Comparison of ENCODE assay signal across 8 cellular contexts in the genomic region with DNA sequence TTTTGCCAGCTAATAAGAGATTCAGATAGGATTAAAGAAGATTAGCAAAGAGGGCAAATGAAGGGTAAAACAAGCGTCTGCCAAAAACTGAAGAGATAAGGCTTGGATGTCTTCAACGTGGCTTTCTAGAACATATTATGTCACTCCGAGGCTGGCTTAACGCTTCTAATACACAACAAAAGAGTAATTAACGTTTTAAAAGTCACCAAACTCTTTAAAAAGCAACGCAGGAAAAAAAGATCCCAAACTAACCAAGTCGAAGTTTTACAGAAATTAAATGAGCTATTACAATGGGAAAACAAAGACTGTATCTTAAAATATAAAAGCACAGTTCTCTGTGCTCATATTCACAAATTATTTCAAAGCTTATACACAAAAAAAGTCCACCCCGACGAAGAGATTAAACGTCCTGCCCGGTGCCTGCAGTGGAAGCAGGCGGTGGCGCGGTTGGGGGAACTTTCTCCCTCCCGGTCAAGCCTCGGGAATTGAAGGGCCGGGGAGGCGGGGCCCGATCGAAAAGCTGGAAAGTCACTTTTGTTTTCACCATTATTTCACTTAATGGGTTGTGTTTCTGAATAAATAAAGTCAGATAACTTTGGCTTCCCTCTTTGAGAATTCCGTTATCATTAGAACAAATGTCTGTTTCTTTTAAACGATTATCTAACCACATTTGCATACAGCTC. TPM values are rescaled to one million over a fixed set of nuclear protein-coding genes. Genes with fewer than 3 reads are reported as not detected.
A peak's percentile ranks its signal among the peaks of the same experiment; 100 is the strongest.
DNase-seq lines count a peak whose midpoint lies in the region; ATAC-seq and TF ChIP-seq lines count a peak whose summit lies in the region.

No MANE protein-coding gene starts in this region.

- H3K9me3 ChIP-seq in Karpas-422 (ENCODE audit: low read length) (no peaks in the 10 kb centered on the region), iPS-18a (ENCODE audit: control insufficient read depth, low read depth, low read length) (no peaks in the 10 kb centered on the region), skeletal muscle satellite cell (replicated peaks; ENCODE audit: low read length) (no peaks in the 10 kb centered on the region)

- in situ Hi-C loops in astrocyte of the cerebellum (cut with HindIII; ENCODE audit: low sequenced_read_pairs): no loop called here

- no peak for TF ChIP-seq CTCF in astrocyte of the cerebellum (IDR thresholded peaks at IDR 0.05; ENCODE audit: low read depth, low read length, missing control alignments)

- no peaks in the 10 kb centered on the region for H3K27me3 ChIP-seq in Karpas-422 (ENCODE audit: low read length)
- peaks cover 57% of the 10 kb centered on the region for H3K27me3 ChIP-seq in iPS-18a (ENCODE audit: control insufficient read depth, insufficient read depth, low read length)
- H3K27me3 ChIP-seq in skeletal muscle satellite cell (ENCODE audit: control insufficient read depth, insufficient read depth, low read length): peaks cover 48% of the 10 kb centered on the region

- peak overlapping the region; percentile 82; the same call in 1 of the 2 replicates for H2AFZ ChIP-seq in Karpas-422 (ENCODE audit: low read length)

- H3K4me1 ChIP-seq in Karpas-422 (ENCODE audit: low read length) (peaks cover 25% of the 10 kb centered on the region), iPS-18a (ENCODE audit: control insufficient read depth, low read depth, low read length) (peaks cover 27% of the 10 kb centered on the region), skeletal muscle satellite cell (ENCODE audit: control insufficient read depth, insufficient read depth, low read length) (peaks cover 11% of the 10 kb centered on the region)

- H3K9ac ChIP-seq in Karpas-422 (ENCODE audit: low read length): peak overlapping the region; percentile 61
- H3K9ac ChIP-seq in iPS-18a (ENCODE audit: low read length): peak overlapping the region; percentile 73
- peak overlapping the region; percentile 56 for H3K9ac ChIP-seq in skeletal muscle satellite cell (ENCODE audit: low read depth, low read length)

- H3K4me2 ChIP-seq in Karpas-422 (ENCODE audit: low read depth, low read length, poor library complexity, severe bottlenecking) (peak overlapping the region; percentile 90), skeletal muscle satellite cell (ENCODE audit: low read length) (peak overlapping the region; percentile 99)

- H3K36me3 ChIP-seq in Karpas-422 (ENCODE audit: insufficient read depth, low read length) (no peaks in the 10 kb centered on the region), iPS-18a (ENCODE audit: control insufficient read depth, low read depth, low read length) (no peaks in the 10 kb centered on the region), skeletal muscle satellite cell (ENCODE audit: insufficient read depth, low read length) (no peaks in the 10 kb centered on the region)

- no peaks in the 10 kb centered on the region for H3K9me2 ChIP-seq in Karpas-422 (replicated peaks; ENCODE audit: insufficient read depth, low read length)

- H3K27ac ChIP-seq in Karpas-422 (ENCODE audit: low read length) (no peak overlapping the region), iPS-18a (ENCODE audit: low read length) (no peak overlapping the region)

- no peaks in the 10 kb centered on the region for H3K79me2 ChIP-seq in Karpas-422 (ENCODE audit: low read length)

- H3K4me3 ChIP-seq in Karpas-422 (ENCODE audit: low read length) (peak overlapping the region; percentile 63), astrocyte of the cerebellum (ENCODE audit: low read depth, low read length) (peak overlapping the region; percentile 69), iPS-18a (ENCODE audit: low read length) (peak overlapping the region; percentile 95), skeletal muscle satellite cell (ENCODE audit: low read length) (peak overlapping the region; percentile 75)

- DNase-seq in Daoy (ENCODE audit: low read depth): peak; percentile 42
- no peak for DNase-seq in Karpas-422
- no peak for DNase-seq in astrocyte of the cerebellum (ENCODE audit: low read depth)
- no peak for DNase-seq in SK-N-DZ (ENCODE audit: low spot score)

- no peaks in the 10 kb centered on the region for H4K20me1 ChIP-seq in Karpas-422 (ENCODE audit: insufficient read depth, low read depth, low read length)

- ATAC-seq in GM21390 (IDR thresholded peaks at IDR 0.05; ENCODE audit: unreplicated experiment) (no peak), HG03280 (IDR thresholded peaks at IDR 0.05; ENCODE audit: unreplicated experiment) (no peak)

RNA-seq across cellular contexts. Expression of a gene that starts 1.2 kb away (rescaled TPM):
- 0.09 TPM in 1 of 2 replicates, not detected in the other for total RNA-seq in Daoy (2014; rRNA removed; shearing (Covaris generic))
- total RNA-seq in Karpas-422 (2014; rRNA removed; shearing (Covaris generic); ENCODE audit: low replicate concordance): not detected in 2 replicates
- not detected in 2 replicates for total RNA-seq in skeletal muscle satellite cell (2012; rRNA removed)
- 0.22 TPM in 1 of 2 replicates, not detected in the other for polyA plus RNA-seq in SK-N-DZ (2014; cell fraction: cytosol; rRNA removed)
- 0.08 and 0.29 TPM in 2 replicates for polyA plus RNA-seq in SK-N-DZ (2014; cell fraction: nucleus; rRNA removed)

RNA-seq across cellular contexts. Expression of a gene that starts 44.7 kb away (rescaled TPM):
- not detected in 2 replicates for total RNA-seq in Daoy (2014; rRNA removed; shearing (Covaris generic))
- total RNA-seq in Karpas-422 (2014; rRNA removed; shearing (Covaris generic); ENCODE audit: low replicate concordance): not detected in 2 replicates
- not detected in 2 replicates for total RNA-seq in skeletal muscle satellite cell (2012; rRNA removed)
- polyA plus RNA-seq in SK-N-DZ (2014; cell fraction: cytosol; rRNA removed): not detected in 2 replicates
- polyA plus RNA-seq in SK-N-DZ (2014; cell fraction: nucleus; rRNA removed): not detected in 2 replicates

RNA-seq across cellular contexts. Expression of a gene that starts 49.7 kb away (rescaled TPM):
- total RNA-seq in Daoy (2014; rRNA removed; shearing (Covaris generic)): 0.11 TPM in 1 of 2 replicates, not detected in the other
- total RNA-seq in Karpas-422 (2014; rRNA removed; shearing (Covaris generic); ENCODE audit: low replicate concordance): 0.11 TPM in 1 of 2 replicates, not detected in the other
- under 0.01 TPM in 1 of 2 replicates, not detected in the other for total RNA-seq in skeletal muscle satellite cell (2012; rRNA removed)
- 0.36 and 0.88 TPM in 2 replicates for polyA plus RNA-seq in SK-N-DZ (2014; cell fraction: cytosol; rRNA removed)
- 7.3 and 8.4 TPM in 2 replicates for polyA plus RNA-seq in SK-N-DZ (2014; cell fraction: nucleus; rRNA removed)
